Comparison of ENCODE assay signal across 8 cellular contexts in the genomic region with DNA sequence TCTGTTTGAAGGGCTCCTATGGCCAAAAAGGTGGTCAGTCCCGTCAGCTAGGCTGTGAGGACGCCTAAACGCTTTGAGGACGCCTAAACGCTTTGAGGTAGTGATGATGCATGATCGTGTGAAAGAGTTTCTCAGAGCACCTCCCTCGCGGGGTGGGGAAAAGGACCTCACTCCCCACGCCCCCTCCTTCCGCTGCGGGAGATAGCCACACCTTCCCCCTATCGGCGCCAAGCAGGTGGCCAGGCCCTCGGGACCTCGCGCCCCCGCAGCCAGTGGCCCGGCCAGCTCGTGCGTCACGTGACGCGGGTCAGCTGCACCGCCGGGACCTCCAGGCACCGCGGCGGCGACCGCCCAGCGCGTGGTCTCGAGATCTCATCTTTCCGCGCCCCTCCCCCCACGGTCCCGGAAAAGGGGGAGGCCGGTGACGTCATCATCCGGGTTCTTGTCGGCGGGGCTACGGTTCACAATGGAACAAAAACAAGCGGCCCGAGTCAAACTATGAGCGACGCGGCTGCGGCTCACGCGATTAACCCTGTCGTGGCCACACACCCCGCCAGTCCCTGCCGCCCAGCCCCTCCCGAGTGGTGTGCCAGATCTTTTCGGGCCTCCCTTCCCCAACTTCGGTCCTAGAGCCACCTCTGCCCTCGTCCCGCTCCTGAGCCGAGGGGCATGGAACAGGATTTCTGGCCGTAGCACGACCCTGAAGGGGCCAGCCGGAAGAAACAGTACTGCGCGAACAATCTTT. TPM values are rescaled to one million over a fixed set of nuclear protein-coding genes. Genes with fewer than 3 reads are reported as not detected.
DNase-seq lines count a peak whose midpoint lies in the region; ATAC-seq, FAIRE-seq and TF ChIP-seq lines count a peak whose summit lies in the region.

No MANE protein-coding gene starts in this region.

- no peak for TF ChIP-seq CTCF in AG09309 (IDR thresholded peaks at IDR 0.05; ENCODE audit: control insufficient read depth, insufficient read depth, low read depth, low read length, missing control alignments)
- TF ChIP-seq CTCF in activated B cell treated with CpG ODN at 0.5 μM for 24 hours (IDR thresholded peaks at IDR 0.05), result no peak

- H3K9me3 Mint-ChIP-seq in activated B cell treated with CpG ODN at 0.5 μM for 24 hours, result no peaks in the 10 kb centered on the region

- POLR2A ChIA-PET in activated B cell treated with CpG ODN at 0.5 μM for 24 hours (lab: Charles Lee), result interaction anchor here (0.5 to 4.0 kb wide), 24 partner anchors 12 to 1240 kb away, joined by 3 to 47 read pairs (median 6); a partner anchor contains a TSS

- WGBS in small intestine, 3 donors, result 0 to 1% (median 1%) methylated on average over 44 to 65 of the region's 65 CpGs

- FAIRE-seq in small intestine (lab: Jason Lieb, UNC), result no peak

- H3K36me3 ChIP-seq in small intestine (ENCODE audit: control insufficient read depth in 2 of 2, insufficient read depth in 2 of 2, low read length in 2 of 2), result no peaks in the 10 kb centered on the region

- no peaks in the 10 kb centered on the region for H3K9me3 ChIP-seq in small intestine (ENCODE audit: control insufficient read depth, low read depth)

- H3K36me3 Mint-ChIP-seq in activated B cell treated with CpG ODN at 0.5 μM for 24 hours (ENCODE audit: low read depth), result peaks cover 10% of the 10 kb centered on the region

- CTCF ChIA-PET in activated B cell treated with CpG ODN at 0.5 μM for 24 hours (lab: Charles Lee), result interaction anchor here (1.0 to 3.0 kb wide), 3 partner anchors 24 to 206 kb away, joined by 3 to 16 read pairs (median 11); no protein-coding TSS in a partner anchor

- peak; percentile 58 for ATAC-seq in GM19023 (IDR thresholded peaks at IDR 0.05; ENCODE audit: unreplicated experiment)
- peak; percentile 64 for ATAC-seq in HG03196 (IDR thresholded peaks at IDR 0.05; ENCODE audit: unreplicated experiment)
- ATAC-seq in activated B cell treated with CpG ODN at 0.5 μM for 24 hours (ENCODE audit: low read depth), result peak; percentile 64

- no peaks in the 10 kb centered on the region for H3K27me3 ChIP-seq in small intestine (ENCODE audit: control insufficient read depth in 2 of 2, insufficient read depth in 2 of 2, low read length in 2 of 2)

- H3K4me3 Mint-ChIP-seq in activated B cell treated with CpG ODN at 0.5 μM for 24 hours, result peak overlapping the region; percentile 90

- peaks cover 39% of the 10 kb centered on the region for H3K4me1 Mint-ChIP-seq in activated B cell treated with CpG ODN at 0.5 μM for 24 hours

- peak overlapping the region; percentile 99 for H3K27ac ChIP-seq in caudate nucleus (ENCODE audit: low read depth, low read length)
- H3K27ac ChIP-seq in small intestine (ENCODE audit: low read depth in 1 of 2, low read length in 1 of 2), result peak overlapping the region; percentile 98

- intact Hi-C loops in activated B cell treated with CpG ODN at 0.5 μM for 24 hours (cut with micrococcal nuclease), result loop anchor here (1.0 to 10.0 kb wide), 8 partner anchors 74 to 986 kb away; a partner anchor contains a TSS

- peaks cover 0 to 2% of the 10 kb centered on the region in 2 donors for H3K4me1 ChIP-seq in small intestine (ENCODE audit: control insufficient read depth in 2 of 2, insufficient read depth in 1 of 2, low read depth in 1 of 2, low read length in 1 of 2)

- peak overlapping the region; percentile 99 for H3K27ac Mint-ChIP-seq in activated B cell treated with CpG ODN at 0.5 μM for 24 hours

- peak overlapping the region; percentile 91 for H3K4me3 ChIP-seq in AG09309 (ENCODE audit: control insufficient read depth, low read depth, low read length)
- peak overlapping the region; percentile 74 to 89 for H3K4me3 ChIP-seq in small intestine (ENCODE audit: low read depth in 1 of 2, low read length in 2 of 2)

- H3K27me3 Mint-ChIP-seq in activated B cell treated with CpG ODN at 0.5 μM for 24 hours, result no peaks in the 10 kb centered on the region

- DNase-seq in AG09309 (ENCODE audit: low read depth), result peak; percentile 86
- DNase-seq in NCI-H226, result peak; percentile 87
- peak; percentile 94 for DNase-seq in activated B cell treated with CpG ODN at 0.5 μM for 24 hours
- DNase-seq in caudate nucleus (lab: John Stamatoyannopoulos, UW), result peak; percentile 8 to 99 (median 90)
- peak; percentile 79 for DNase-seq in iPS-NIHi7 (ENCODE audit: extremely low spot score)
- DNase-seq in small intestine, result peak; percentile 93

RNA-seq across cellular contexts. Expression of a gene that starts 0.7 kb away (rescaled TPM):
- total RNA-seq in activated B cell treated with CpG ODN at 0.5 μM for 24 hours, result 58.9 and 68.3 TPM in 2 replicates
- polyA plus RNA-seq in small intestine, result 10 to 100 TPM; 15.1 to 16.8 (median 15.7) TPM

Comparison
In these comparisons a context has a peak if more than half of its experiments do, and no peak if none do; other contexts are left out.
1. Peak in every context shown above with its lines: DNase-seq, ATAC-seq, H3K4me3 ChIP-seq and H3K27ac ChIP-seq.